In genomic region chr13:114077121-114077937, GRCh38 we compare ENCODE assay signal across 14 cellular contexts. TPM values are rescaled to one million over a fixed set of nuclear protein-coding genes. Genes with fewer than 3 reads are reported as not detected.
A peak's percentile ranks its signal among the peaks of the same experiment; 100 is the strongest.
DNase-seq lines count a peak whose midpoint lies in the region; ATAC-seq and TF ChIP-seq lines count a peak whose summit lies in the region.
"Had no signal": no experiment of that assay in that cellular context is flagged by ENCODE, and none has a peak within 500 bp of the region (broad histone marks: within the 10 kb centered on the region; RNA-seq: fewer than 3 reads in every experiment).

No MANE protein-coding gene starts in this region.

- no peaks in the 10 kb centered on the region for H3K9me3 Mint-ChIP-seq in activated naive CD8-positive, alpha-beta T cell treated with anti-CD3 and anti-CD28 coated beads, Interleukin-2, amount 10 ng/mL, durations not matched to agents 7 days and 5 days
- no peaks in the 10 kb centered on the region for H3K9me3 Mint-ChIP-seq in stimulated activated memory B cell treated with anti-CD40 and anti-IgM and Interleukin-4, amounts not matched to agents 10 μg/mL and 1 μg/mL and 100 μg/mL, for 72 hours

- no peak overlapping the region for H3K4me3 Mint-ChIP-seq in activated naive CD8-positive, alpha-beta T cell treated with anti-CD3 and anti-CD28 coated beads, Interleukin-2, amount 10 ng/mL, durations not matched to agents 7 days and 5 days
- no peak overlapping the region for H3K4me3 Mint-ChIP-seq in stimulated activated memory B cell treated with anti-CD40 and anti-IgM and Interleukin-4, amounts not matched to agents 10 μg/mL and 1 μg/mL and 100 μg/mL, for 72 hours
- H3K4me3 Mint-ChIP-seq: activated CD8-positive, alpha-beta memory T cell treated with anti-CD3 and anti-CD28 coated beads, Interleukin-2, amount 10 ng/mL, durations not matched to agents 7 days and 5 days had no signal

- H3K36me3 Mint-ChIP-seq in activated naive CD8-positive, alpha-beta T cell treated with anti-CD3 and anti-CD28 coated beads, Interleukin-2, amount 10 ng/mL, durations not matched to agents 7 days and 5 days = peaks cover 7% of the 10 kb centered on the region
- H3K36me3 Mint-ChIP-seq in stimulated activated memory B cell treated with anti-CD40 and anti-IgM and Interleukin-4, amounts not matched to agents 10 μg/mL and 1 μg/mL and 100 μg/mL, for 72 hours = peaks cover 25% of the 10 kb centered on the region

- POLR2A ChIA-PET in activated naive CD8-positive, alpha-beta T cell treated with anti-CD3 and anti-CD28 coated beads, Interleukin-2, amount 10 ng/mL, durations not matched to agents 7 days and 5 days (lab: Charles Lee) = no interaction called here

- intact Hi-C loops in lower lobe of right lung (cut with DNase I) = no loop called here

- no peak overlapping the region for H3K4me3 ChIP-seq in lower lobe of right lung
- H3K4me3 ChIP-seq: left lung, pancreas, Peyer's patch had no signal

- peak; percentile 53 for DNase-seq in activated effector memory CD4-positive, alpha-beta T cell treated with anti-CD3 and anti-CD28 coated beads, Interleukin-2, amount 50 U/mL, for 16 hours
- no peak for DNase-seq in activated effector memory CD4-positive, alpha-beta T cell treated with Interleukin-2 at 50 U/mL for 16 hours
- peak; percentile 10 for DNase-seq in activated naive CD8-positive, alpha-beta T cell treated with anti-CD3 and anti-CD28 coated beads, Interleukin-2, amount 10 ng/mL, durations not matched to agents 7 days and 5 days
- DNase-seq in lower lobe of right lung (peak; percentile 31), HK-2 (ENCODE audit: unreplicated experiment) (no peak)
- DNase-seq: activated CD8-positive, alpha-beta memory T cell treated with anti-CD3 and anti-CD28 coated beads, Interleukin-2, amount 10 ng/mL, durations not matched to agents 7 days and 5 days; DMS153; left lung; stimulated activated CD4-positive, alpha-beta T cell treated with anti-CD3 and anti-CD28 coated beads, Interleukin-15, amount 100 ng/mL, for 24 hours had no signal

- H3K27ac ChIP-seq in lower lobe of right lung = no peak overlapping the region
- H3K27ac ChIP-seq: left lung, pancreas had no signal

- H3K9me3 ChIP-seq in lower lobe of right lung = no peaks in the 10 kb centered on the region
- H3K9me3 ChIP-seq: left lung, pancreas, Peyer's patch had no signal

- peaks cover 9% of the 10 kb centered on the region for H3K4me1 Mint-ChIP-seq in activated naive CD8-positive, alpha-beta T cell treated with anti-CD3 and anti-CD28 coated beads, Interleukin-2, amount 10 ng/mL, durations not matched to agents 7 days and 5 days
- peaks cover 58% of the 10 kb centered on the region for H3K4me1 Mint-ChIP-seq in stimulated activated memory B cell treated with anti-CD40 and anti-IgM and Interleukin-4, amounts not matched to agents 10 μg/mL and 1 μg/mL and 100 μg/mL, for 72 hours
- H3K4me1 Mint-ChIP-seq: activated CD8-positive, alpha-beta memory T cell treated with anti-CD3 and anti-CD28 coated beads, Interleukin-2, amount 10 ng/mL, durations not matched to agents 7 days and 5 days had no signal

- no peak for ATAC-seq in activated naive CD8-positive, alpha-beta T cell treated with anti-CD3 and anti-CD28 coated beads, Interleukin-2, amount 10 ng/mL, durations not matched to agents 7 days and 5 days (ENCODE audit: low read depth)
- ATAC-seq in lower lobe of right lung (no peak), HG03565 (IDR thresholded peaks at IDR 0.05; ENCODE audit: unreplicated experiment) (no peak), GM21515 (IDR thresholded peaks at IDR 0.05; ENCODE audit: unreplicated experiment) (no peak)
- ATAC-seq in stimulated activated memory B cell treated with anti-CD40 and anti-IgM and Interleukin-4, amounts not matched to agents 10 μg/mL and 1 μg/mL and 100 μg/mL, for 72 hours = no peak
- ATAC-seq: activated CD8-positive, alpha-beta memory T cell treated with anti-CD3 and anti-CD28 coated beads, Interleukin-2, amount 10 ng/mL, durations not matched to agents 7 days and 5 days; pancreas had no signal

- H3K27me3 Mint-ChIP-seq in activated naive CD8-positive, alpha-beta T cell treated with anti-CD3 and anti-CD28 coated beads, Interleukin-2, amount 10 ng/mL, durations not matched to agents 7 days and 5 days = no peaks in the 10 kb centered on the region
- no peaks in the 10 kb centered on the region for H3K27me3 Mint-ChIP-seq in stimulated activated memory B cell treated with anti-CD40 and anti-IgM and Interleukin-4, amounts not matched to agents 10 μg/mL and 1 μg/mL and 100 μg/mL, for 72 hours
- H3K27me3 Mint-ChIP-seq: activated CD8-positive, alpha-beta memory T cell treated with anti-CD3 and anti-CD28 coated beads, Interleukin-2, amount 10 ng/mL, durations not matched to agents 7 days and 5 days had no signal

- no peak overlapping the region for H3K27ac Mint-ChIP-seq in activated naive CD8-positive, alpha-beta T cell treated with anti-CD3 and anti-CD28 coated beads, Interleukin-2, amount 10 ng/mL, durations not matched to agents 7 days and 5 days
- peak overlapping the region; percentile 59 for H3K27ac Mint-ChIP-seq in stimulated activated memory B cell treated with anti-CD40 and anti-IgM and Interleukin-4, amounts not matched to agents 10 μg/mL and 1 μg/mL and 100 μg/mL, for 72 hours
- H3K27ac Mint-ChIP-seq: activated CD8-positive, alpha-beta memory T cell treated with anti-CD3 and anti-CD28 coated beads, Interleukin-2, amount 10 ng/mL, durations not matched to agents 7 days and 5 days had no signal

- peaks cover 12% of the 10 kb centered on the region for H3K36me3 ChIP-seq in lower lobe of right lung
- H3K36me3 ChIP-seq: pancreas, Peyer's patch had no signal

- H3K27me3 ChIP-seq in lower lobe of right lung (ENCODE audit: low read depth) = no peaks in the 10 kb centered on the region
- H3K27me3 ChIP-seq: left lung, pancreas, Peyer's patch had no signal

- TF ChIP-seq CTCF in lower lobe of right lung (IDR thresholded peaks at IDR 0.05) = no peak

- peaks cover 12% of the 10 kb centered on the region for H3K4me1 ChIP-seq in lower lobe of right lung
- H3K4me1 ChIP-seq: left lung had no signal

RNA-seq across cellular contexts. Expression of gene RASA3, which starts 55.1 kb away (rescaled TPM):
- 10 to 100 TPM; 65.6 to 73.9 TPM for total RNA-seq in activated naive CD8-positive, alpha-beta T cell treated with anti-CD3 and anti-CD28 coated beads, Interleukin-2, amount 10 ng/mL, durations not matched to agents 7 days and 5 days
- total RNA-seq in lower lobe of right lung = 19.1 TPM

Comparison
In these comparisons a context has a peak if more than half of its experiments do, and no peak if none do; other contexts are left out.
1. DNase-seq: peak in activated effector memory CD4-positive, alpha-beta T cell treated with anti-CD3 and anti-CD28 coated beads, Interleukin-2, amount 50 U/mL, for 16 hours (single experiment), activated naive CD8-positive, alpha-beta T cell treated with anti-CD3 and anti-CD28 coated beads, Interleukin-2, amount 10 ng/mL, durations not matched to agents 7 days and 5 days (single experiment) and lower lobe of right lung (single experiment); none in activated effector memory CD4-positive, alpha-beta T cell treated with Interleukin-2 at 50 U/mL for 16 hours (single experiment) and HK-2 (single experiment).